11 cellular contexts compared by ENCODE assay signal in genomic region chr7:5774136-5774535, GRCh38. TPM values are rescaled to one million over a fixed set of nuclear protein-coding genes. Genes with fewer than 3 reads are reported as not detected.
A peak's percentile ranks its signal among the peaks of the same experiment; 100 is the strongest.
DNase-seq lines count a peak whose midpoint lies in the region; ATAC-seq and TF ChIP-seq lines count a peak whose summit lies in the region.
"Had no signal": no experiment of that assay in that cellular context is flagged by ENCODE, and none has a peak within 500 bp of the region (broad histone marks: within the 10 kb centered on the region; RNA-seq: fewer than 3 reads in every experiment).

No MANE protein-coding gene starts in this region.

- DNase-seq in HL-60 (ENCODE audit: low read depth in 1 of 2, low spot score in 1 of 2) (peak; percentile 7 to 45), WTC11 (ENCODE audit: low spot score) (no peak), mesothelial cell of epicardium (ENCODE audit: low spot score in 2 of 2, unreplicated experiment in 2 of 2) (no peak), NCI-H1930 (lab: John Stamatoyannopoulos, UW) (no peak), AML-193 (lab: John Stamatoyannopoulos, UW) (no peak)
- DNase-seq: left lung had no signal

- peaks cover 77 to 100% (median 100%) of the 10 kb centered on the region in 11 experiments; a peak in 21 of 22 replicates for H4K20me1 ChIP-seq in BLaER1 treated with 17β-estradiol and CSF1 and Interleukin-3, amounts not matched to agents 10 nM and 100 nM

- no peaks in the 10 kb centered on the region; the same call in 1 of the 2 replicates for H3K27me3 Mint-ChIP-seq in WTC11 (ENCODE audit: low read depth)
- no peaks in the 10 kb centered on the region for H3K27me3 Mint-ChIP-seq in mesothelial cell of epicardium (ENCODE audit: low read depth)

- H3K9me3 ChIP-seq in BLaER1 treated with 17β-estradiol and CSF1 and Interleukin-3, amounts not matched to agents 10 nM and 100 nM (replicated peaks in 1 of 11): no peaks in the 10 kb centered on the region
- H3K9me3 ChIP-seq: esophagus muscularis mucosa, left lung had no signal

- H3K4me2 ChIP-seq in BLaER1 treated with 17β-estradiol and CSF1 and Interleukin-3, amounts not matched to agents 10 nM and 100 nM: peak overlapping the region; percentile 33 to 82 (median 50); a peak in 21 of 22 replicates

- H3K9me3 Mint-ChIP-seq in WTC11 (no peaks in the 10 kb centered on the region), mesothelial cell of epicardium (no peaks in the 10 kb centered on the region)
- H3K9me3 Mint-ChIP-seq: CD8-positive, alpha-beta T cell had no signal

- no peak overlapping the region for H3K4me3 ChIP-seq in BLaER1 treated with 17β-estradiol and CSF1 and Interleukin-3, amounts not matched to agents 10 nM and 100 nM
- H3K4me3 ChIP-seq in HL-60 (replicated peaks; ENCODE audit: insufficient read depth, low read length): no peak overlapping the region
- H3K4me3 ChIP-seq: esophagus muscularis mucosa, left lung had no signal

- peak overlapping the region; percentile 78; the same call in 1 of the 2 replicates for H3K27ac Mint-ChIP-seq in WTC11
- H3K27ac Mint-ChIP-seq in mesothelial cell of epicardium: peak overlapping the region; percentile 75
- H3K27ac Mint-ChIP-seq: CD8-positive, alpha-beta T cell had no signal

- POLR2A ChIA-PET in WTC11 (lab: Charles Lee): no interaction called here

- peaks cover 15 to 87% (median 55%) of the 10 kb centered on the region in 11 experiments for H3K36me3 ChIP-seq in BLaER1 treated with 17β-estradiol and CSF1 and Interleukin-3, amounts not matched to agents 10 nM and 100 nM
- H3K36me3 ChIP-seq: left lung had no signal

- H3K4me3 Mint-ChIP-seq in WTC11: no peak overlapping the region
- no peak overlapping the region for H3K4me3 Mint-ChIP-seq in mesothelial cell of epicardium
- H3K4me3 Mint-ChIP-seq: CD8-positive, alpha-beta T cell had no signal

- H3K4me1 Mint-ChIP-seq in WTC11 (peaks cover 7% of the 10 kb centered on the region), mesothelial cell of epicardium (peaks cover 8% of the 10 kb centered on the region)

- CTCF ChIA-PET in WTC11 (lab: Charles Lee): no interaction called here

- TF ChIP-seq CTCF in HL-60 (IDR thresholded peaks at IDR 0.05; ENCODE audit: insufficient read depth, low read length) (no peak), WTC11 (IDR thresholded peaks at IDR 0.05) (no peak), mesothelial cell of epicardium (IDR thresholded peaks at IDR 0.05; ENCODE audit: unreplicated experiment) (no peak)

- H3K27ac ChIP-seq in BLaER1 treated with 17β-estradiol and CSF1 and Interleukin-3, amounts not matched to agents 10 nM and 100 nM: peak overlapping the region in 10 of 11 experiments; percentile 33 to 74 (median 59); a peak in 18 of 22 replicates
- H3K27ac ChIP-seq in HL-60 (replicated peaks): no peak overlapping the region

- ATAC-seq in WTC11 (no peak), HG03469 (IDR thresholded peaks at IDR 0.05; ENCODE audit: unreplicated experiment) (no peak), GM18867 (IDR thresholded peaks at IDR 0.05; ENCODE audit: unreplicated experiment) (no peak)
- ATAC-seq: CD8-positive, alpha-beta T cell had no signal

- H3K36me3 Mint-ChIP-seq in WTC11 (peaks cover 9% of the 10 kb centered on the region), mesothelial cell of epicardium (peaks cover 5% of the 10 kb centered on the region)

- peak overlapping the region in 6 of 11 experiments; percentile 4 to 43 (median 27); a peak in 7 of 22 replicates for H3K9ac ChIP-seq in BLaER1 treated with 17β-estradiol and CSF1 and Interleukin-3, amounts not matched to agents 10 nM and 100 nM

- no peaks in the 10 kb centered on the region for H3K27me3 ChIP-seq in BLaER1 treated with 17β-estradiol and CSF1 and Interleukin-3, amounts not matched to agents 10 nM and 100 nM
- no peaks in the 10 kb centered on the region for H3K27me3 ChIP-seq in HL-60 (ENCODE audit: insufficient read depth, poor library complexity, severe bottlenecking)
- H3K27me3 ChIP-seq: esophagus muscularis mucosa, left lung had no signal

- H3K4me1 ChIP-seq in BLaER1 treated with 17β-estradiol and CSF1 and Interleukin-3, amounts not matched to agents 10 nM and 100 nM: peaks cover 37 to 77% (median 56%) of the 10 kb centered on the region in 10 experiments

TF ChIP-seq in WTC11, 78 proteins besides CTCF, POLR2A, EP300 and RAD21:
- TF ChIP-seq TP53 (CRISPR knock-in tag; IDR thresholded peaks at IDR 0.05): no peak
- TF ChIP-seq ZBTB43 (CRISPR knock-in tag; IDR thresholded peaks at IDR 0.05): no peak
- TF ChIP-seq SMAD3 (CRISPR knock-in tag; IDR thresholded peaks at IDR 0.05; ENCODE audit: borderline replicate concordance): no peak
- TF ChIP-seq KAT7 (CRISPR knock-in tag; IDR thresholded peaks at IDR 0.05; ENCODE audit: borderline replicate concordance): no peak
TF ChIP-seq in WTC11: peak in this region for 0.

RNA-seq across cellular contexts. Expression of gene RNF216, which starts 7.3 kb away (rescaled TPM):
- total RNA-seq in WTC11 (2021) (25.4 to 28.6 TPM (median 27.9 TPM) in 3 replicates), mesothelial cell of epicardium (41.9 to 43.5 TPM (median 42.5 TPM) in 3 replicates)

Comparison
In these comparisons a context has a peak if more than half of its experiments do, and no peak if none do; other contexts are left out.
1. DNase-seq: peak in HL-60 (2 of 2); none in WTC11 (single experiment), mesothelial cell of epicardium (0 of 2), NCI-H1930 (0 of 2) and AML-193 (0 of 2).